ENCODE assay signal across 1 cellular context in genomic region chr11:128904872-128905344, GRCh38.
TF ChIP-seq lines count a peak whose summit lies in the region.

No MANE protein-coding gene starts in this region.

TF ChIP-seq in HepG2, 621 proteins besides CTCF, POLR2A, EP300 and RAD21:
- TF ChIP-seq ZNF629 (CRISPR knock-in tag; conservative IDR thresholded peaks at IDR 0.05): no peak
- TF ChIP-seq PRDM4 (CRISPR knock-in tag; IDR thresholded peaks at IDR 0.05; ENCODE audit: borderline replicate concordance): no peak
- TF ChIP-seq PCBP1 (IDR thresholded peaks at IDR 0.05; ENCODE audit: borderline replicate concordance, low read depth, low read length): no peak
- no peak for TF ChIP-seq KAT2B (IDR thresholded peaks at IDR 0.05; ENCODE audit: borderline replicate concordance, low read depth, low read length)
- no peak for TF ChIP-seq GZF1 (CRISPR knock-in tag; IDR thresholded peaks at IDR 0.05)
- no peak for TF ChIP-seq RBM22 (optimal IDR thresholded peaks at IDR 0.05; ENCODE audit: low read length)
- no peak for TF ChIP-seq ZNF431 (CRISPR knock-in tag; IDR thresholded peaks at IDR 0.05; ENCODE audit: borderline replicate concordance, low read depth)
- TF ChIP-seq SMARCE1 (IDR thresholded peaks at IDR 0.05; ENCODE audit: borderline replicate concordance): no peak
- no peak for TF ChIP-seq ZBTB44 (CRISPR knock-in tag; IDR thresholded peaks at IDR 0.05)
- TF ChIP-seq SRY (CRISPR knock-in tag; IDR thresholded peaks at IDR 0.05): no peak
- no peak for TF ChIP-seq ZNF468 (CRISPR knock-in tag; IDR thresholded peaks at IDR 0.05)
- no peak for TF ChIP-seq ZC3H13 (CRISPR knock-in tag; IDR thresholded peaks at IDR 0.05)
- TF ChIP-seq ZNF713 (CRISPR knock-in tag; IDR thresholded peaks at IDR 0.05): no peak
- no peak for TF ChIP-seq SKIL (CRISPR knock-in tag; IDR thresholded peaks at IDR 0.05; ENCODE audit: borderline replicate concordance)
- TF ChIP-seq YEATS2 (CRISPR knock-in tag; IDR thresholded peaks at IDR 0.05; ENCODE audit: borderline replicate concordance): no peak
- no peak for TF ChIP-seq DBP (CRISPR knock-in tag; IDR thresholded peaks at IDR 0.05; ENCODE audit: not compliant biosample characterization)
